In the genomic region with DNA sequence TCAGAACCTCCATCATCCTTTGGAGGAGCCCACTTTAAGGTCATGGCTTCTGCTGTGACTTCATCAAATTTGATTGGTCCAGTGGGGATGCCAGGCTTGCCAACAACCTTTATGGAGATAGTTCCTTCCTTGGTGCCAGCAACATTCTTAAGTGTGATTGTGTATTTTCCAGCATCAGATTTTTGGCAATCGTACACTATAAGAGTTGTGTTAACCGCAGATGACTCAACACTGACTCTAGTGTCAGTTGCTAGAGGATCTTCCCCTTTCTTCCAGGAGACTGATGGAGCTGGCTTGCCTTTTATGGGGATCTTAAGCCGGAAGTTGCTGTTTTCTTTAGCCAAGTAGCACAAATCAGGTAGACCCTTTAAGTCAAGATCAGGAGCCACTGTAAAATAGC, we compare ENCODE assay signal across 2 cellular contexts.
A peak's percentile ranks its signal among the peaks of the same experiment; 100 is the strongest.
TF ChIP-seq lines count a peak whose summit lies in the region.

No MANE protein-coding gene starts in this region.

TF ChIP-seq in IMR-90, 13 proteins besides CTCF, POLR2A, EP300 and RAD21:
- TF ChIP-seq MAFK (IDR thresholded peaks at IDR 0.05; ENCODE audit: low read depth, low read length) (no peak), RFX5 (IDR thresholded peaks at IDR 0.05; ENCODE audit: low read depth, low read length) (no peak), NFE2L2 (IDR thresholded peaks at IDR 0.05; ENCODE audit: low read depth, low read length) (no peak), SMC3 (IDR thresholded peaks at IDR 0.05; ENCODE audit: low read depth, low read length) (no peak), RCOR1 (IDR thresholded peaks at IDR 0.05; ENCODE audit: insufficient replicate concordance, low read length) (no peak), FOS (IDR thresholded peaks at IDR 0.05; ENCODE audit: low read depth, low read length) (no peak), MAZ (IDR thresholded peaks at IDR 0.05; ENCODE audit: borderline replicate concordance, low read depth, low read length) (no peak), USF2 (IDR thresholded peaks at IDR 0.05; ENCODE audit: low read depth, low read length) (no peak), MXI1 (IDR thresholded peaks at IDR 0.05; ENCODE audit: borderline replicate concordance, low read depth, low read length) (no peak), CEBPB (IDR thresholded peaks at IDR 0.05; ENCODE audit: low read depth, low read length) (no peak)
- TF ChIP-seq, protein P1, sequence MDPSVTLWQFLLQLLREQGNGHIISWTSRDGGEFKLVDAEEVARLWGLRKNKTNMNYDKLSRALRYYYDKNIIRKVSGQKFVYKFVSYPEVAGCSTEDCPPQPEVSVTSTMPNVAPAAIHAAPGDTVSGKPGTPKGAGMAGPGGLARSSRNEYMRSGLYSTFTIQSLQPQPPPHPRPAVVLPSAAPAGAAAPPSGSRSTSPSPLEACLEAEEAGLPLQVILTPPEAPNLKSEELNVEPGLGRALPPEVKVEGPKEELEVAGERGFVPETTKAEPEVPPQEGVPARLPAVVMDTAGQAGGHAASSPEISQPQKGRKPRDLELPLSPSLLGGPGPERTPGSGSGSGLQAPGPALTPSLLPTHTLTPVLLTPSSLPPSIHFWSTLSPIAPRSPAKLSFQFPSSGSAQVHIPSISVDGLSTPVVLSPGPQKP (IDR thresholded peaks at IDR 0.05; ENCODE audit: borderline replicate concordance, low read depth, low read length), result no peak
TF ChIP-seq in IMR-90: peak in this region for 0.

TF ChIP-seq in SK-N-SH, 30 proteins besides CTCF, POLR2A, EP300 and RAD21:
- peak; percentile 60; the same call in 1 of the 2 replicates for TF ChIP-seq FOSL2 (IDR thresholded peaks at IDR 0.05; ENCODE audit: borderline replicate concordance, low read depth)
- TF ChIP-seq, protein P2, sequence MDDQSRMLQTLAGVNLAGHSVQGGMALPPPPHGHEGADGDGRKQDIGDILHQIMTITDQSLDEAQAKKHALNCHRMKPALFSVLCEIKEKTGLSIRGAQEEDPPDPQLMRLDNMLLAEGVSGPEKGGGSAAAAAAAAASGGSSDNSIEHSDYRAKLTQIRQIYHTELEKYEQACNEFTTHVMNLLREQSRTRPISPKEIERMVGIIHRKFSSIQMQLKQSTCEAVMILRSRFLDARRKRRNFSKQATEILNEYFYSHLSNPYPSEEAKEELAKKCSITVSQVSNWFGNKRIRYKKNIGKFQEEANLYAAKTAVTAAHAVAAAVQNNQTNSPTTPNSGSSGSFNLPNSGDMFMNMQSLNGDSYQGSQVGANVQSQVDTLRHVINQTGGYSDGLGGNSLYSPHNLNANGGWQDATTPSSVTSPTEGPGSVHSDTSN (IDR thresholded peaks at IDR 0.05), result no peak
- peak; percentile 60 for TF ChIP-seq NFIC (IDR thresholded peaks at IDR 0.05; ENCODE audit: borderline replicate concordance)
- peak; percentile 29; the same call in 1 of the 2 replicates for TF ChIP-seq TCF12 (IDR thresholded peaks at IDR 0.05)
- no peak for TF ChIP-seq TAF1 (IDR thresholded peaks at IDR 0.05; ENCODE audit: borderline replicate concordance, low read depth, low read length)
- no peak for TF ChIP-seq USF2 (IDR thresholded peaks at IDR 0.05; ENCODE audit: borderline replicate concordance, low read depth, low read length)
- TF ChIP-seq GATA2 (CRISPR knock-in tag; IDR thresholded peaks at IDR 0.05), result no peak
- TF ChIP-seq ELF1 (IDR thresholded peaks at IDR 0.05), result no peak
